ENCODE assay signal across 1 cellular context in the genomic region with DNA sequence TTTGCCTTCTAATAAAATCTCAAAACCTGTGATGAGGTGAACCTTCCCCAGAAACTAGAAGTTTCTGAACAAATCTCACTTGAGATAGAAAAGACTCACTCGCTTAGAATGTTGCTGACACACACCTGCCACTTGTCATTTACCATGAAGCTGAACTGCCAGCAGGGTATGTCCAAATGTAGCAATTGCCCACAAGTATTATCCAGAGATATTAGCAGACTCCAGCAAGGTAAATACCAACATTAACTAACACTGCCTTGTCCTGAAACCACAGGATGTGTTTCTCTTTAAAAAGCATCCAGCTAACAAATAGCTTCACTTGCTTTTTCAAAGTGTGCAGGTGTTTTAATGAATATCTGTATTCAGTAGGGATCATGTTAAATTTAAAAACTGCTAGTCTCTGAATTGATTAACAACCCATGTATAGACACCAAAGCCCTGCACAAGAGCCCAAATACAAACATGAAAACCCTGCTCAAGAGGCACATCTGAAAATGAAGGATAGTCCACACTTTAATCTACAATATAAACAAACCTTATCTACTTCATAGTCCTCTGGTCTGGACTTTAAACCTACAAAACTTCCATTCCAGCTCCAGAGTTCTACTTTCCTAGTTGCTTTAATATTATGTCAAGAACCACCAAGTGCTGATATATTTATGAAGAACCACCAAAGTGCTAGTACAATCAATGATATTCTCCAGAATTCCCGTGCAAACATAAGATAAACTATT.
TF ChIP-seq lines count a peak whose summit lies in the region.

No MANE protein-coding gene starts in this region.

TF ChIP-seq in HepG2, 621 proteins besides CTCF, POLR2A, EP300 and RAD21:
- TF ChIP-seq, protein P1, sequence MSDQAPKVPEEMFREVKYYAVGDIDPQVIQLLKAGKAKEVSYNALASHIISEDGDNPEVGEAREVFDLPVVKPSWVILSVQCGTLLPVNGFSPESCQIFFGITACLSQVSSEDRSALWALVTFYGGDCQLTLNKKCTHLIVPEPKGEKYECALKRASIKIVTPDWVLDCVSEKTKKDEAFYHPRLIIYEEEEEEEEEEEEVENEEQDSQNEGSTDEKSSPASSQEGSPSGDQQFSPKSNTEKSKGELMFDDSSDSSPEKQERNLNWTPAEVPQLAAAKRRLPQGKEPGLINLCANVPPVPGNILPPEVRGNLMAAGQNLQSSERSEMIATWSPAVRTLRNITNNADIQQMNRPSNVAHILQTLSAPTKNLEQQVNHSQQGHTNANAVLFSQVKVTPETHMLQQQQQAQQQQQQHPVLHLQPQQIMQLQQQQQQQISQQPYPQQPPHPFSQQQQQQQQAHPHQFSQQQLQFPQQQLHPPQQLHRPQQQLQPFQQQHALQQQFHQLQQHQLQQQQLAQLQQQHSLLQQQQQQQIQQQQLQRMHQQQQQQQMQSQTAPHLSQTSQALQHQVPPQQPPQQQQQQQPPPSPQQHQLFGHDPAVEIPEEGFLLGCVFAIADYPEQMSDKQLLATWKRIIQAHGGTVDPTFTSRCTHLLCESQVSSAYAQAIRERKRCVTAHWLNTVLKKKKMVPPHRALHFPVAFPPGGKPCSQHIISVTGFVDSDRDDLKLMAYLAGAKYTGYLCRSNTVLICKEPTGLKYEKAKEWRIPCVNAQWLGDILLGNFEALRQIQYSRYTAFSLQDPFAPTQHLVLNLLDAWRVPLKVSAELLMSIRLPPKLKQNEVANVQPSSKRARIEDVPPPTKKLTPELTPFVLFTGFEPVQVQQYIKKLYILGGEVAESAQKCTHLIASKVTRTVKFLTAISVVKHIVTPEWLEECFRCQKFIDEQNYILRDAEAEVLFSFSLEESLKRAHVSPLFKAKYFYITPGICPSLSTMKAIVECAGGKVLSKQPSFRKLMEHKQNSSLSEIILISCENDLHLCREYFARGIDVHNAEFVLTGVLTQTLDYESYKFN (CRISPR knock-in tag; conservative IDR thresholded peaks at IDR 0.05): peak; percentile 82
- TF ChIP-seq, protein P2, sequence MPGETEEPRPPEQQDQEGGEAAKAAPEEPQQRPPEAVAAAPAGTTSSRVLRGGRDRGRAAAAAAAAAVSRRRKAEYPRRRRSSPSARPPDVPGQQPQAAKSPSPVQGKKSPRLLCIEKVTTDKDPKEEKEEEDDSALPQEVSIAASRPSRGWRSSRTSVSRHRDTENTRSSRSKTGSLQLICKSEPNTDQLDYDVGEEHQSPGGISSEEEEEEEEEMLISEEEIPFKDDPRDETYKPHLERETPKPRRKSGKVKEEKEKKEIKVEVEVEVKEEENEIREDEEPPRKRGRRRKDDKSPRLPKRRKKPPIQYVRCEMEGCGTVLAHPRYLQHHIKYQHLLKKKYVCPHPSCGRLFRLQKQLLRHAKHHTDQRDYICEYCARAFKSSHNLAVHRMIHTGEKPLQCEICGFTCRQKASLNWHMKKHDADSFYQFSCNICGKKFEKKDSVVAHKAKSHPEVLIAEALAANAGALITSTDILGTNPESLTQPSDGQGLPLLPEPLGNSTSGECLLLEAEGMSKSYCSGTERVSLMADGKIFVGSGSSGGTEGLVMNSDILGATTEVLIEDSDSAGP (CRISPR knock-in tag; IDR thresholded peaks at IDR 0.05; ENCODE audit: borderline replicate concordance): no peak
- TF ChIP-seq SOX13 (IDR thresholded peaks at IDR 0.05) (no peak), SOX13 (CRISPR knock-in tag; conservative IDR thresholded peaks at IDR 0.05 in 1 of 2, IDR thresholded peaks at IDR 0.05 in 1 of 2) (0 out of 4 replicates have a peak, but pooled peaks of 1 of the 2 experiments have one; percentile 7), ZNF331 (CRISPR knock-in tag; IDR thresholded peaks at IDR 0.05) (no peak), JUN (CRISPR knock-in tag; IDR thresholded peaks at IDR 0.05) (no peak), HNF4A (CRISPR knock-in tag; IDR thresholded peaks at IDR 0.05) (peak; percentile 71)
- TF ChIP-seq, protein P3, sequence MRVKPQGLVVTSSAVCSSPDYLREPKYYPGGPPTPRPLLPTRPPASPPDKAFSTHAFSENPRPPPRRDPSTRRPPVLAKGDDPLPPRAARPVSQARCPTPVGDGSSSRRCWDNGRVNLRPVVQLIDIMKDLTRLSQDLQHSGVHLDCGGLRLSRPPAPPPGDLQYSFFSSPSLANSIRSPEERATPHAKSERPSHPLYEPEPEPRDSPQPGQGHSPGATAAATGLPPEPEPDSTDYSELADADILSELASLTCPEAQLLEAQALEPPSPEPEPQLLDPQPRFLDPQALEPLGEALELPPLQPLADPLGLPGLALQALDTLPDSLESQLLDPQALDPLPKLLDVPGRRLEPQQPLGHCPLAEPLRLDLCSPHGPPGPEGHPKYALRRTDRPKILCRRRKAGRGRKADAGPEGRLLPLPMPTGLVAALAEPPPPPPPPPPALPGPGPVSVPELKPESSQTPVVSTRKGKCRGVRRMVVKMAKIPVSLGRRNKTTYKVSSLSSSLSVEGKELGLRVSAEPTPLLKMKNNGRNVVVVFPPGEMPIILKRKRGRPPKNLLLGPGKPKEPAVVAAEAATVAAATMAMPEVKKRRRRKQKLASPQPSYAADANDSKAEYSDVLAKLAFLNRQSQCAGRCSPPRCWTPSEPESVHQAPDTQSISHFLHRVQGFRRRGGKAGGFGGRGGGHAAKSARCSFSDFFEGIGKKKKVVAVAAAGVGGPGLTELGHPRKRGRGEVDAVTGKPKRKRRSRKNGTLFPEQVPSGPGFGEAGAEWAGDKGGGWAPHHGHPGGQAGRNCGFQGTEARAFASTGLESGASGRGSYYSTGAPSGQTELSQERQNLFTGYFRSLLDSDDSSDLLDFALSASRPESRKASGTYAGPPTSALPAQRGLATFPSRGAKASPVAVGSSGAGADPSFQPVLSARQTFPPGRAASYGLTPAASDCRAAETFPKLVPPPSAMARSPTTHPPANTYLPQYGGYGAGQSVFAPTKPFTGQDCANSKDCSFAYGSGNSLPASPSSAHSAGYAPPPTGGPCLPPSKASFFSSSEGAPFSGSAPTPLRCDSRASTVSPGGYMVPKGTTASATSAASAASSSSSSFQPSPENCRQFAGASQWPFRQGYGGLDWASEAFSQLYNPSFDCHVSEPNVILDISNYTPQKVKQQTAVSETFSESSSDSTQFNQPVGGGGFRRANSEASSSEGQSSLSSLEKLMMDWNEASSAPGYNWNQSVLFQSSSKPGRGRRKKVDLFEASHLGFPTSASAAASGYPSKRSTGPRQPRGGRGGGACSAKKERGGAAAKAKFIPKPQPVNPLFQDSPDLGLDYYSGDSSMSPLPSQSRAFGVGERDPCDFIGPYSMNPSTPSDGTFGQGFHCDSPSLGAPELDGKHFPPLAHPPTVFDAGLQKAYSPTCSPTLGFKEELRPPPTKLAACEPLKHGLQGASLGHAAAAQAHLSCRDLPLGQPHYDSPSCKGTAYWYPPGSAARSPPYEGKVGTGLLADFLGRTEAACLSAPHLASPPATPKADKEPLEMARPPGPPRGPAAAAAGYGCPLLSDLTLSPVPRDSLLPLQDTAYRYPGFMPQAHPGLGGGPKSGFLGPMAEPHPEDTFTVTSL (CRISPR knock-in tag; IDR thresholded peaks at IDR 0.05; ENCODE audit: borderline replicate concordance): peak; percentile 56; the same call in 1 of the 2 replicates
- TF ChIP-seq, protein P4, sequence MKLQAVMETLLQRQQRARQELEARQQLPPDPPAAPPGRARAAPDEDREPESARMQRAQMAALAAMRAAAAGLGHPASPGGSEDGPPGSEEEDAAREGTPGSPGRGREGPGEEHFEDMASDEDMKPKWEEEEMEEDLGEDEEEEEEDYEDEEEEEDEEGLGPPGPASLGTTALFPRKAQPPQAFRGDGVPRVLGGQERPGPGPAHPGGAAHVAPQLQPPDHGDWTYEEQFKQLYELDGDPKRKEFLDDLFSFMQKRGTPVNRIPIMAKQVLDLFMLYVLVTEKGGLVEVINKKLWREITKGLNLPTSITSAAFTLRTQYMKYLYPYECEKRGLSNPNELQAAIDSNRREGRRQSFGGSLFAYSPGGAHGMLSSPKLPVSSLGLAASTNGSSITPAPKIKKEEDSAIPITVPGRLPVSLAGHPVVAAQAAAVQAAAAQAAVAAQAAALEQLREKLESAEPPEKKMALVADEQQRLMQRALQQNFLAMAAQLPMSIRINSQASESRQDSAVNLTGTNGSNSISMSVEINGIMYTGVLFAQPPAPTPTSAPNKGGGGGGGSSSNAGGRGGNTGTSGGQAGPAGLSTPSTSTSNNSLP (IDR thresholded peaks at IDR 0.05; ENCODE audit: low read depth, low read length): peak; percentile 43; the same call in 1 of the 2 replicates
